ENCODE assay signal across 10 cellular contexts in genomic region chr9:91680998-91681397, GRCh38.
"Had no signal": no experiment of that assay in that cellular context is flagged by ENCODE, and none has a peak within 500 bp of the region (broad histone marks: within the 10 kb centered on the region; RNA-seq: fewer than 3 reads in every experiment).

No MANE protein-coding gene starts in this region.

- H3K9me3 Mint-ChIP-seq: naive thymus-derived CD4-positive, alpha-beta T cell; nephron progenitor cell; type B pancreatic cell had no signal

- H3K9me3 ChIP-seq: gastrocnemius medialis, heart right ventricle, neutrophil, psoas muscle, sigmoid colon had no signal

- H3K27ac Mint-ChIP-seq: naive thymus-derived CD4-positive, alpha-beta T cell; nephron progenitor cell; type B pancreatic cell had no signal

- H3K4me1 ChIP-seq: gastrocnemius medialis, psoas muscle had no signal

- H3K27me3 Mint-ChIP-seq: type B pancreatic cell had no signal

- H3K27ac ChIP-seq: gastrocnemius medialis, heart right ventricle, neutrophil, psoas muscle, sigmoid colon, skin epidermis had no signal

- H3K4me3 Mint-ChIP-seq: nephron progenitor cell, type B pancreatic cell had no signal

- H3K27me3 ChIP-seq: gastrocnemius medialis, sigmoid colon had no signal

- H3K4me3 ChIP-seq: skin epidermis had no signal

- H3K36me3 Mint-ChIP-seq: naive thymus-derived CD4-positive, alpha-beta T cell; type B pancreatic cell had no signal

- H3K36me3 ChIP-seq: gastrocnemius medialis, heart right ventricle, neutrophil, sigmoid colon had no signal

- DNase-seq: cortex of kidney had no signal
